ENCODE assay signal across 8 cellular contexts in the genomic region with DNA sequence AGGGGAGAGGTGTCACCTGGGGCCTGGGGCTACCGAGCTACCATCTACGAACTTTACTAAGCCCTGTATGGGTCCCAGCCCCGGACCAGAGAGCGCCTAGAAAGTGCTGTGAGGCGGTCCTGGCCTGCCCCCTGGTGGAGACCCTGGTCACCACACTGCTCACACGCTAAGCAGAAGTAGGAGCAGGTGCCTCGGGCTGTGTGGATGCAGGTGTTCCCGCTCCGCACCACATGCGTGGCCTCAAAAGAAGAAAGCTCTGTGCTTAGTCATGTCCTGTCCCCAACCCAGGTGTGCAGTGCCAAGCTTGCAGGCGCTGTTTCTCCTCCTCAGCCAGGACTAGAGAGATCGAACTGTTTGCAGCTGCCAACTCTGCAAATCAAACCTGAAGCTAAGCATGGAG. TPM values are rescaled to one million over a fixed set of nuclear protein-coding genes. Genes with fewer than 3 reads are reported as not detected.
DNase-seq lines count a peak whose midpoint lies in the region; FAIRE-seq and TF ChIP-seq lines count a peak whose summit lies in the region.
"Not testable (repeated sequence)": the region's sequence is repeated elsewhere in the genome, so short reads cannot be mapped to it uniquely, and the experiment has no call there.

No MANE protein-coding gene starts in this region.

- H3K27me3 ChIP-seq in DOHH2 (ENCODE audit: control insufficient read depth, low read length); colonic mucosa; keratinocyte (ENCODE audit: control insufficient read depth, extremely low read depth, insufficient read depth, low read length); vagina: not testable (repeated sequence)

- peaks cover 41% of the 10 kb centered on the region for H3K36me3 ChIP-seq in DOHH2 (ENCODE audit: control insufficient read depth, low read length)
- not testable (repeated sequence) for H3K36me3 ChIP-seq in colonic mucosa; keratinocyte (ENCODE audit: control insufficient read depth in 2 of 2, extremely low read depth in 1 of 2, insufficient read depth in 2 of 2, low read length in 2 of 2); vagina

- not testable (repeated sequence) for H3F3A ChIP-seq in DOHH2 (ENCODE audit: control insufficient read depth, insufficient read depth)

- H2AFZ ChIP-seq in keratinocyte (ENCODE audit: control insufficient read depth, low read length), result not testable (repeated sequence)

- not testable (repeated sequence) for H3K79me2 ChIP-seq in DOHH2 (ENCODE audit: control insufficient read depth, low read length); keratinocyte (ENCODE audit: control insufficient read depth, insufficient read depth, low read length)

- H3K27ac ChIP-seq in DOHH2 (ENCODE audit: low read depth, low read length); colonic mucosa; keratinocyte (ENCODE audit: control insufficient read depth, insufficient read depth, low read length); vagina: not testable (repeated sequence)

- H3K9me2 ChIP-seq in DOHH2 (replicated peaks; ENCODE audit: control insufficient read depth, low read length), result not testable (repeated sequence)

- H4K20me1 ChIP-seq in DOHH2 (ENCODE audit: control insufficient read depth, insufficient read depth, low read depth, low read length); keratinocyte (ENCODE audit: control insufficient read depth, extremely low read depth, insufficient read depth, low read length): not testable (repeated sequence)

- intact Hi-C loops in colonic mucosa (cut with DNase I); vagina (cut with DNase I): not testable (repeated sequence)

- peak overlapping the region; percentile 30; the same call in 1 of the 2 replicates for H3K4me2 ChIP-seq in DOHH2 (ENCODE audit: low read length)
- H3K4me2 ChIP-seq in keratinocyte (ENCODE audit: control insufficient read depth, extremely low read depth, insufficient read depth, low read depth, low read length), result not testable (repeated sequence)

- DNase-seq in NAMALWA (ENCODE audit: low spot score) (peak; percentile 87), SK-MEL-5 (ENCODE audit: low read depth, low spot score) (peak; percentile 32), retina (peak; percentile 70)
- DNase-seq in activated T-cell treated with anti-CD3 and anti-CD28 coated beads, Interleukin-2, amount 50 U/mL, for 1 hour, result peak; percentile 64
- not testable (repeated sequence) for DNase-seq in colonic mucosa; keratinocyte (ENCODE audit: low read depth, low spot score); vagina (ENCODE audit: extremely low spot score in 2 of 2)

- not testable (repeated sequence) for H3K9me3 ChIP-seq in DOHH2 (ENCODE audit: control insufficient read depth, insufficient read depth, low read length); colonic mucosa; keratinocyte (ENCODE audit: control insufficient read depth, low read depth, low read length); vagina

- not testable (repeated sequence) for H3K9ac ChIP-seq in colonic mucosa (ENCODE audit: low read depth in 2 of 2, low read length in 2 of 2); keratinocyte (ENCODE audit: control insufficient read depth, extremely low read depth, insufficient read depth, low read length)

- TF ChIP-seq CTCF in DOHH2 (IDR thresholded peaks at IDR 0.05; ENCODE audit: low read depth, low read length, poor library complexity, severe bottlenecking), result peak; percentile 49
- peak; percentile 62 for TF ChIP-seq CTCF in colonic mucosa (IDR thresholded peaks at IDR 0.05)
- TF ChIP-seq CTCF in keratinocyte (optimal IDR thresholded peaks at IDR 0.05 in 1 of 3, IDR thresholded peaks at IDR 0.05 in 1 of 3, conservative IDR thresholded peaks at IDR 0.05 in 1 of 3; ENCODE audit: extremely low read depth in 1 of 3, insufficient read depth in 2 of 3, low read length in 3 of 3), result peak; percentile 16 to 71 (median 30)
- TF ChIP-seq CTCF in vagina (IDR thresholded peaks at IDR 0.05), result peak in 2 of 3 experiments; percentile 41 to 43

- in situ Hi-C loops in SK-MEL-5 (cut with HindIII; ENCODE audit: low pct_unique_long_range_greater_than_20kb, low sequenced_read_pairs), result not testable (repeated sequence)

- not testable (repeated sequence) for TF ChIP-seq POLR2A in vagina (IDR thresholded peaks at IDR 0.05)

- FAIRE-seq in keratinocyte (lab: Jason Lieb, UNC), result not testable (repeated sequence)

- dilution Hi-C loops in keratinocyte (cut with MboI; ENCODE audit: extremely low pct_ligation_motif_present, low sequenced_read_pairs), result not testable (repeated sequence)

- H3K4me3 ChIP-seq in DOHH2 (ENCODE audit: low read length); colonic mucosa; keratinocyte (ENCODE audit: control insufficient read depth in 2 of 3, extremely low read depth in 1 of 3, insufficient read depth in 2 of 3, low read depth in 1 of 3, low read length in 3 of 3); vagina: not testable (repeated sequence)

- peaks cover 20% of the 10 kb centered on the region for H3K4me1 ChIP-seq in DOHH2 (ENCODE audit: control insufficient read depth, low read length)
- H3K4me1 ChIP-seq in colonic mucosa, result peaks cover 10% of the 10 kb centered on the region
- H3K4me1 ChIP-seq in keratinocyte (ENCODE audit: control insufficient read depth, extremely low read depth, insufficient read depth, low read length); vagina: not testable (repeated sequence)

- H3K9me1 ChIP-seq in keratinocyte (ENCODE audit: control insufficient read depth, extremely low read depth, insufficient read depth, low read length), result not testable (repeated sequence)

RNA-seq across cellular contexts. Expression of a gene that starts 10.1 kb away (rescaled TPM):
- 9.1 TPM in 2 replicates for total RNA-seq in SK-MEL-5 (2014; rRNA removed; shearing (Covaris generic))
- 15.7 and 19.4 TPM in 2 replicates for polyA plus RNA-seq in SK-MEL-5 (2015; cell fraction: cytosol; rRNA removed)
- polyA plus RNA-seq in SK-MEL-5 (2015; cell fraction: nucleus; rRNA removed), result 30.4 and 32.2 TPM in 2 replicates
- 10 to 100 TPM; 46.3 to 55.4 TPM for total RNA-seq in colonic mucosa
- polyA plus RNA-seq in keratinocyte, result 15.4 to 17.5 TPM (median 16.5 TPM) in 3 replicates
- polyA plus RNA-seq in keratinocyte (2011; ENCODE audit: low read depth), result 8.3 TPM
- 5.7 and 8.6 TPM in 2 replicates for polyA plus RNA-seq in keratinocyte (2011; cell fraction: cytosol; rRNA removed)
- polyA plus RNA-seq in keratinocyte (2011; cell fraction: nucleus; rRNA removed), result 18.5 and 21.1 TPM in 2 replicates
- 5.6 and 12.6 TPM in 2 replicates for polyA plus RNA-seq in keratinocyte (2012; ENCODE audit: low replicate concordance)
- polyA minus RNA-seq in keratinocyte, result 19.6 to 44.1 TPM (median 21.8 TPM) in 3 replicates
- polyA minus RNA-seq in keratinocyte (2011; cell fraction: cytosol; rRNA and poly(A)+ RNA removed), result 22.4 TPM
- 16.4 and 18.0 TPM in 2 replicates for polyA minus RNA-seq in keratinocyte (2011; cell fraction: nucleus; rRNA and poly(A)+ RNA removed)
- total RNA-seq in vagina, result 30.4 TPM

RNA-seq across cellular contexts. Expression of a gene that starts 16.3 kb away (rescaled TPM):
- 2.4 and 3.5 TPM in 2 replicates for total RNA-seq in SK-MEL-5 (2014; rRNA removed; shearing (Covaris generic))
- 6.5 and 7.2 TPM in 2 replicates for polyA plus RNA-seq in SK-MEL-5 (2015; cell fraction: cytosol; rRNA removed)
- polyA plus RNA-seq in SK-MEL-5 (2015; cell fraction: nucleus; rRNA removed), result 3.0 and 5.2 TPM in 2 replicates
- total RNA-seq in colonic mucosa (10 to 100 TPM; 17.7 to 18.8 TPM), vagina (22.1 TPM)
- polyA plus RNA-seq in keratinocyte, result 0.07 to 0.16 TPM (median 0.08 TPM) in 3 replicates
- 0.50 TPM for polyA plus RNA-seq in keratinocyte (2011; ENCODE audit: low read depth)
- 0.05 and 0.09 TPM in 2 replicates for polyA plus RNA-seq in keratinocyte (2011; cell fraction: cytosol; rRNA removed)
- 0.04 and 0.09 TPM in 2 replicates for polyA plus RNA-seq in keratinocyte (2011; cell fraction: nucleus; rRNA removed)
- polyA plus RNA-seq in keratinocyte (2012; ENCODE audit: low replicate concordance), result 0.11 and 0.14 TPM in 2 replicates
- 0.16 TPM in 1 of 3 replicates, not detected in the others for polyA minus RNA-seq in keratinocyte
- polyA minus RNA-seq in keratinocyte (2011; cell fraction: cytosol; rRNA and poly(A)+ RNA removed), result not detected
- 0.84 TPM in 1 of 2 replicates, not detected in the other for polyA minus RNA-seq in keratinocyte (2011; cell fraction: nucleus; rRNA and poly(A)+ RNA removed)

RNA-seq across cellular contexts. Expression of a gene that starts 36.7 kb away (rescaled TPM):
- total RNA-seq in SK-MEL-5 (2014; rRNA removed; shearing (Covaris generic)), result 91.2 and 92.4 TPM in 2 replicates
- 112 and 119 TPM in 2 replicates for polyA plus RNA-seq in SK-MEL-5 (2015; cell fraction: cytosol; rRNA removed)
- 45.3 and 51.4 TPM in 2 replicates for polyA plus RNA-seq in SK-MEL-5 (2015; cell fraction: nucleus; rRNA removed)
- total RNA-seq in colonic mucosa (100 to 1,000 TPM; 149 to 247 TPM), vagina (118 TPM)
- 51.7 to 99.9 TPM (median 65.2 TPM) in 3 replicates for polyA plus RNA-seq in keratinocyte
- 88.9 TPM for polyA plus RNA-seq in keratinocyte (2011; ENCODE audit: low read depth)
- polyA plus RNA-seq in keratinocyte (2011; cell fraction: cytosol; rRNA removed), result 42.8 and 124 TPM in 2 replicates
- 45.3 and 53.2 TPM in 2 replicates for polyA plus RNA-seq in keratinocyte (2011; cell fraction: nucleus; rRNA removed)
- 116 and 181 TPM in 2 replicates for polyA plus RNA-seq in keratinocyte (2012; ENCODE audit: low replicate concordance)
- 37.6 to 87.5 TPM (median 62.8 TPM) in 3 replicates for polyA minus RNA-seq in keratinocyte
- polyA minus RNA-seq in keratinocyte (2011; cell fraction: cytosol; rRNA and poly(A)+ RNA removed), result 200 TPM
- 25.8 and 32.4 TPM in 2 replicates for polyA minus RNA-seq in keratinocyte (2011; cell fraction: nucleus; rRNA and poly(A)+ RNA removed)

RNA-seq across cellular contexts. Expression of a gene that starts 45.0 kb away (rescaled TPM):
- total RNA-seq in SK-MEL-5 (2014; rRNA removed; shearing (Covaris generic)), result 21.6 and 22.2 TPM in 2 replicates
- polyA plus RNA-seq in SK-MEL-5 (2015; cell fraction: cytosol; rRNA removed), result 33.6 and 35.4 TPM in 2 replicates
- polyA plus RNA-seq in SK-MEL-5 (2015; cell fraction: nucleus; rRNA removed), result 539 and 555 TPM in 2 replicates
- total RNA-seq in colonic mucosa (100 to 1,000 TPM; 133 to 246 TPM), vagina (121 TPM)
- 12.7 to 31.6 TPM (median 17.8 TPM) in 3 replicates for polyA plus RNA-seq in keratinocyte
- polyA plus RNA-seq in keratinocyte (2011; ENCODE audit: low read depth), result 7.2 TPM
- polyA plus RNA-seq in keratinocyte (2011; cell fraction: cytosol; rRNA removed), result 3.3 and 6.7 TPM in 2 replicates
- 99.0 and 125 TPM in 2 replicates for polyA plus RNA-seq in keratinocyte (2011; cell fraction: nucleus; rRNA removed)
- polyA plus RNA-seq in keratinocyte (2012; ENCODE audit: low replicate concordance), result 8.9 and 26.0 TPM in 2 replicates
- polyA minus RNA-seq in keratinocyte, result 18.3 to 28.8 TPM (median 25.8 TPM) in 3 replicates
- 34.9 TPM for polyA minus RNA-seq in keratinocyte (2011; cell fraction: cytosol; rRNA and poly(A)+ RNA removed)
- polyA minus RNA-seq in keratinocyte (2011; cell fraction: nucleus; rRNA and poly(A)+ RNA removed), result 34.0 and 37.2 TPM in 2 replicates
